14 cellular contexts compared by ENCODE assay signal in the genomic region with DNA sequence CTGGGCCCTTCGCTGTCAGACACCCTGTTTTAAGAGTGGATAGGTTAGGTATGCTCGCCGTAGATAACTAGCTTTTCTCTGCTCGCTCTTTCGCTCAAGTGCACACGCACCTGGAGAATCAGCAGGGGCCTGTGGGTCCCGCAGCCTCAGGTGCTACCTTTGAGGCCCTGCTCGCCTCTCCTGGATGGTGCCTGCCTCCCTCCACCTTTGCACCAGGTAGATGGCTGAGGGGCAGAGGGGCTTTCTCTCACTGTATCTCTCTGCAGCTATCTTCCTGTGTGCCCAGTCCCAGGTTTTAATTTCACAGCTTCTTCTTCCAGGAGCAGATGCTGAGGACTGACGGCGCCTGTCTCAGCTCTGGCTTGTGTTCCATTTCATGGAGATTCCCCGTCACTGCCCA.
A peak's percentile ranks its signal among the peaks of the same experiment; 100 is the strongest.
DNase-seq lines count a peak whose midpoint lies in the region; ATAC-seq and TF ChIP-seq lines count a peak whose summit lies in the region.
"Had no signal": no experiment of that assay in that cellular context is flagged by ENCODE, and none has a peak within 500 bp of the region (broad histone marks: within the 10 kb centered on the region; RNA-seq: fewer than 3 reads in every experiment).

No MANE protein-coding gene starts in this region.

- peaks cover 44% of the 10 kb centered on the region for H3K4me1 Mint-ChIP-seq in mesothelial cell of epicardium
- H3K4me1 Mint-ChIP-seq in type B pancreatic cell (ENCODE audit: unreplicated experiment), result peaks cover 23% of the 10 kb centered on the region

- WGBS in right cardiac atrium, result 92% methylated on average over 11 of the region's 11 CpGs
- 94% methylated on average over 11 of the region's 11 CpGs for WGBS in upper lobe of left lung, 2 donors

- DNase-seq in left ventricle myocardium inferior (no peak), right cardiac atrium (no peak), mesothelial cell of epicardium (ENCODE audit: low spot score in 2 of 2, unreplicated experiment in 2 of 2) (no peak), type B pancreatic cell (ENCODE audit: extremely low spot score, unreplicated experiment) (no peak), UCSD-AML1 (lab: John Stamatoyannopoulos, UW; ENCODE audit: unreplicated experiment) (no peak), upper lobe of left lung (no peak)
- DNase-seq: Caco-2, DMS153, NCI-H1930, NCI-H82 had no signal

- H3K27me3 ChIP-seq in left ventricle myocardium inferior (ENCODE audit: low read depth) (no peaks in the 10 kb centered on the region), right cardiac atrium (ENCODE audit: control insufficient read depth, insufficient read depth) (no peaks in the 10 kb centered on the region), upper lobe of left lung (no peaks in the 10 kb centered on the region)

- ATAC-seq in right cardiac atrium (no peak), GM18498 (IDR thresholded peaks at IDR 0.05; ENCODE audit: unreplicated experiment) (no peak), upper lobe of left lung (ENCODE audit: low FRiP score in 2 of 2) (no peak)

- H3K36me3 ChIP-seq in left ventricle myocardium inferior, result no peaks in the 10 kb centered on the region
- H3K36me3 ChIP-seq in upper lobe of left lung, result no peaks in the 10 kb centered on the region

- H3K9me3 ChIP-seq in left ventricle myocardium inferior (replicated peaks) (no peaks in the 10 kb centered on the region), right cardiac atrium (ENCODE audit: control insufficient read depth, low read length) (no peaks in the 10 kb centered on the region), upper lobe of left lung (no peaks in the 10 kb centered on the region)
- H3K9me3 ChIP-seq: Caco-2 had no signal

- intact Hi-C loops in left ventricle myocardium inferior (cut with micrococcal nuclease) (no loop called here), right cardiac atrium (cut with DNase I) (loop anchor here in 1 of 4 donors (10.0 kb wide), 1 partner anchor 207 kb away; no protein-coding TSS in a partner anchor)

- TF ChIP-seq EP300 in upper lobe of left lung (IDR thresholded peaks at IDR 0.05), result no peak

- no peak for TF ChIP-seq POLR2A in upper lobe of left lung (IDR thresholded peaks at IDR 0.05)

- no peaks in the 10 kb centered on the region for H3K27me3 Mint-ChIP-seq in mesothelial cell of epicardium (ENCODE audit: low read depth)
- H3K27me3 Mint-ChIP-seq in type B pancreatic cell, result no peaks in the 10 kb centered on the region

- H3K4me3 ChIP-seq in left ventricle myocardium inferior (no peak overlapping the region), right cardiac atrium (ENCODE audit: low read length) (no peak overlapping the region), upper lobe of left lung (no peak overlapping the region)

- H3K4me1 ChIP-seq in left ventricle myocardium inferior (peaks cover 8% of the 10 kb centered on the region), right cardiac atrium (ENCODE audit: control insufficient read depth, insufficient read depth, low read length) (peaks cover 4% of the 10 kb centered on the region), upper lobe of left lung (peaks cover 0 to 7% (median 0%) of the 10 kb centered on the region in 4 donors)

- no peaks in the 10 kb centered on the region for H3K36me3 Mint-ChIP-seq in mesothelial cell of epicardium
- H3K36me3 Mint-ChIP-seq in type B pancreatic cell, result no peaks in the 10 kb centered on the region

- H3K27ac Mint-ChIP-seq in mesothelial cell of epicardium, result peak overlapping the region; percentile 5
- peak overlapping the region; percentile 32 for H3K27ac Mint-ChIP-seq in type B pancreatic cell

- H3K27ac ChIP-seq in left ventricle myocardium inferior (replicated peaks), result peak overlapping the region; percentile 70
- H3K27ac ChIP-seq in right cardiac atrium (ENCODE audit: low read length), result no peak overlapping the region
- peak overlapping the region; percentile 65 for H3K27ac ChIP-seq in cingulate gyrus (ENCODE audit: low read depth, low read length)
- no peak overlapping the region for H3K27ac ChIP-seq in upper lobe of left lung
- H3K27ac ChIP-seq: C4-2B, HL-60 had no signal

- no peak overlapping the region for H3K4me3 Mint-ChIP-seq in mesothelial cell of epicardium
- no peak overlapping the region for H3K4me3 Mint-ChIP-seq in type B pancreatic cell

- TF ChIP-seq CTCF in left ventricle myocardium inferior (IDR thresholded peaks at IDR 0.05; ENCODE audit: borderline replicate concordance) (no peak), mesothelial cell of epicardium (IDR thresholded peaks at IDR 0.05; ENCODE audit: unreplicated experiment) (no peak), type B pancreatic cell (conservative IDR thresholded peaks at IDR 0.05) (no peak), upper lobe of left lung (IDR thresholded peaks at IDR 0.05) (no peak)

- no peaks in the 10 kb centered on the region for H3K9me3 Mint-ChIP-seq in mesothelial cell of epicardium
- no peaks in the 10 kb centered on the region for H3K9me3 Mint-ChIP-seq in type B pancreatic cell

Comparison
In these comparisons a context has a peak if more than half of its experiments do, and no peak if none do; other contexts are left out.
1. H3K27ac ChIP-seq: peak in left ventricle myocardium inferior (single experiment) and cingulate gyrus (single experiment); none in right cardiac atrium (single experiment) and upper lobe of left lung (0 of 4).